20 cellular contexts compared by ENCODE assay signal in genomic region chr12:30630378-30631285, GRCh38.
DNase-seq lines count a peak whose midpoint lies in the region; ATAC-seq, FAIRE-seq and TF ChIP-seq lines count a peak whose summit lies in the region.
"Had no signal": no experiment of that assay in that cellular context is flagged by ENCODE, and none has a peak within 500 bp of the region (broad histone marks: within the 10 kb centered on the region; RNA-seq: fewer than 3 reads in every experiment).

No MANE protein-coding gene starts in this region.

- H3K4me1 ChIP-seq in GM23338 (ENCODE audit: insufficient read depth) (no peaks in the 10 kb centered on the region), Loucy (ENCODE audit: insufficient read depth, low read length, poor library complexity, severe bottlenecking) (peaks cover 7% of the 10 kb centered on the region), mesenchymal stem cell (ENCODE audit: control insufficient read depth, insufficient read depth, low read depth, low read length) (peaks cover 4% of the 10 kb centered on the region)
- H3K4me1 ChIP-seq: BLaER1 had no signal

- H3K9me2 ChIP-seq in GM23338 (ENCODE audit: insufficient read depth), result no peaks in the 10 kb centered on the region
- H3K9me2 ChIP-seq in Loucy (replicated peaks; ENCODE audit: low read depth, low read length), result no peaks in the 10 kb centered on the region

- FAIRE-seq in RCC 7860 (lab: Jason Lieb, UNC), result no peak

- no peak overlapping the region for H2AFZ ChIP-seq in GM23338
- no peak overlapping the region for H2AFZ ChIP-seq in Loucy (ENCODE audit: low read length)
- no peak overlapping the region for H2AFZ ChIP-seq in mesenchymal stem cell (ENCODE audit: low read depth, low read length)

- no peaks in the 10 kb centered on the region for H3K27me3 ChIP-seq in GM23338 (ENCODE audit: insufficient read depth)
- H3K27me3 ChIP-seq in Loucy (ENCODE audit: insufficient read depth, low read length, poor library complexity, severe bottlenecking), result no peaks in the 10 kb centered on the region
- no peaks in the 10 kb centered on the region for H3K27me3 ChIP-seq in mesenchymal stem cell (ENCODE audit: control insufficient read depth in 1 of 2, insufficient read depth in 1 of 2, low read length in 2 of 2)
- H3K27me3 ChIP-seq: BLaER1 had no signal

- H3K9ac ChIP-seq in Loucy (ENCODE audit: low read depth, low read length, poor library complexity, severe bottlenecking) (no peak overlapping the region), mesenchymal stem cell (ENCODE audit: low read length) (no peak overlapping the region)
- H3K9ac ChIP-seq: BLaER1 had no signal

- CTCF ChIA-PET in activated naive CD4-positive, alpha-beta T cell treated with anti-CD3 and anti-CD28 coated beads for 36 hours (lab: Charles Lee), result no interaction called here

- TF ChIP-seq CTCF in GM23338 (conservative IDR thresholded peaks at IDR 0.05; ENCODE audit: low read depth in 2 of 2) (no peak), Loucy (conservative IDR thresholded peaks at IDR 0.05; ENCODE audit: low read length) (no peak)

- H2BK12ac ChIP-seq in mesenchymal stem cell (ENCODE audit: low read length in 2 of 2), result no peak overlapping the region

- H3F3A ChIP-seq in GM23338 (replicated peaks; ENCODE audit: low read depth) (no peaks in the 10 kb centered on the region), Loucy (ENCODE audit: low read depth) (no peaks in the 10 kb centered on the region)

- no peak overlapping the region for H4K91ac ChIP-seq in mesenchymal stem cell (ENCODE audit: low read length)

- intact Hi-C loops in activated naive CD4-positive, alpha-beta T cell treated with anti-CD3 and anti-CD28 coated beads for 36 hours (cut with micrococcal nuclease), result no loop called here

- H3K4me2 ChIP-seq in GM23338 (no peak overlapping the region), Loucy (ENCODE audit: low read depth, low read length, poor library complexity, severe bottlenecking) (peak overlapping the region; percentile 14), mesenchymal stem cell (ENCODE audit: low read length, poor library complexity, severe bottlenecking) (no peak overlapping the region)
- H3K4me2 ChIP-seq: BLaER1 had no signal

- H3K4me3 ChIP-seq in GM23338 (no peak overlapping the region), Loucy (ENCODE audit: low read length, poor library complexity, severe bottlenecking) (no peak overlapping the region), mesenchymal stem cell (ENCODE audit: insufficient read depth in 1 of 2, low read depth in 1 of 2, low read length in 2 of 2) (no peak overlapping the region)
- H3K4me3 ChIP-seq: BLaER1, SK-N-MC had no signal

- H4K20me1 ChIP-seq in GM23338 (replicated peaks; ENCODE audit: insufficient read depth) (no peaks in the 10 kb centered on the region), Loucy (ENCODE audit: insufficient read depth, low read length, poor library complexity, severe bottlenecking) (no peaks in the 10 kb centered on the region)
- H4K20me1 ChIP-seq: BLaER1 had no signal

- H3K4ac ChIP-seq in mesenchymal stem cell (ENCODE audit: low read depth in 1 of 2, low read length in 2 of 2), result no peak overlapping the region

- H3K18ac ChIP-seq in mesenchymal stem cell (ENCODE audit: low read depth in 1 of 2, low read length in 2 of 2), result no peak overlapping the region

- H2BK5ac ChIP-seq in mesenchymal stem cell (ENCODE audit: low read depth, low read length, poor library complexity, severe bottlenecking), result peak overlapping the region; percentile 31

- H3K79me1 ChIP-seq in mesenchymal stem cell (replicated peaks; ENCODE audit: low read length, poor library complexity, severe bottlenecking), result peaks cover 6% of the 10 kb centered on the region

- H2BK15ac ChIP-seq in mesenchymal stem cell (ENCODE audit: low read depth, poor library complexity, severe bottlenecking), result no peak overlapping the region

- peaks cover 12% of the 10 kb centered on the region; the same call in 2 of the 3 replicates for H3K36me3 Mint-ChIP-seq in GM23338 (ENCODE audit: low read depth)
- H3K36me3 Mint-ChIP-seq in activated naive CD4-positive, alpha-beta T cell treated with anti-CD3 and anti-CD28 coated beads for 36 hours (ENCODE audit: low read depth), result peaks cover 28% of the 10 kb centered on the region

- H3K14ac ChIP-seq in mesenchymal stem cell (ENCODE audit: low read length in 2 of 2), result no peak overlapping the region

- H3K4me1 Mint-ChIP-seq in GM23338, result no peaks in the 10 kb centered on the region
- H3K4me1 Mint-ChIP-seq in activated naive CD4-positive, alpha-beta T cell treated with anti-CD3 and anti-CD28 coated beads for 36 hours (ENCODE audit: low read depth), result no peaks in the 10 kb centered on the region

- H2BK120ac ChIP-seq in mesenchymal stem cell (ENCODE audit: low read depth, low read length), result no peak overlapping the region

- H3K9me3 Mint-ChIP-seq in GM23338, result no peaks in the 10 kb centered on the region
- no peaks in the 10 kb centered on the region for H3K9me3 Mint-ChIP-seq in activated naive CD4-positive, alpha-beta T cell treated with anti-CD3 and anti-CD28 coated beads for 36 hours
- H3K9me3 Mint-ChIP-seq: CD4-positive, alpha-beta T cell; IgD-negative memory B cell had no signal

- H3K23ac ChIP-seq in mesenchymal stem cell (ENCODE audit: low read length in 2 of 2), result no peak overlapping the region

- no peak overlapping the region for H3K4me3 Mint-ChIP-seq in GM23338
- no peak overlapping the region for H3K4me3 Mint-ChIP-seq in activated naive CD4-positive, alpha-beta T cell treated with anti-CD3 and anti-CD28 coated beads for 36 hours
- H3K4me3 Mint-ChIP-seq: CD4-positive, alpha-beta T cell; IgD-negative memory B cell had no signal

- ATAC-seq in GM23338, result no peak
- no peak for ATAC-seq in activated CD4-positive, CD25-positive, alpha-beta regulatory T cell treated with anti-CD3 and anti-CD28 coated beads, Interleukin-2, amount 50 U/mL, for 24 hours

- H3K9me3 ChIP-seq in Loucy (ENCODE audit: insufficient read depth, low read depth, low read length) (no peaks in the 10 kb centered on the region), mesenchymal stem cell (ENCODE audit: control insufficient read depth, low read length) (no peaks in the 10 kb centered on the region)
- H3K9me3 ChIP-seq: BLaER1 had no signal

- no peak overlapping the region for H4K8ac ChIP-seq in mesenchymal stem cell (ENCODE audit: low read length)

- H3K27ac ChIP-seq in GM23338 (ENCODE audit: low read depth), result 0 out of 2 replicates have a peak overlapping the region, but pooled peaks have one; percentile 1
- H3K27ac ChIP-seq in mesenchymal stem cell (ENCODE audit: low read length, poor library complexity, severe bottlenecking), result peak overlapping the region; percentile 84
- H3K27ac ChIP-seq: BLaER1, SK-N-MC had no signal

- no peaks in the 10 kb centered on the region for H3K79me2 ChIP-seq in GM23338 (replicated peaks; ENCODE audit: insufficient read depth)
- H3K79me2 ChIP-seq in Loucy (ENCODE audit: insufficient read depth, low read length), result no peaks in the 10 kb centered on the region

- 96% methylated on average over 7 of the region's 8 CpGs for WGBS in mesenchymal stem cell

- peaks cover 6% of the 10 kb centered on the region; the same call in 1 of the 2 replicates for H3K36me3 ChIP-seq in GM23338 (ENCODE audit: insufficient read depth)
- peaks cover 41% of the 10 kb centered on the region for H3K36me3 ChIP-seq in Loucy (ENCODE audit: insufficient read depth, low read length)
- peaks cover 6 to 74% of the 10 kb centered on the region in 2 experiments for H3K36me3 ChIP-seq in mesenchymal stem cell (ENCODE audit: control insufficient read depth in 1 of 2, insufficient read depth in 2 of 2, low read depth in 1 of 2, low read length in 2 of 2)

- H2AK5ac ChIP-seq in mesenchymal stem cell (ENCODE audit: low read length, severe bottlenecking), result peak overlapping the region; percentile 77

- DNase-seq in GM23338 (ENCODE audit: low spot score) (no peak), astrocyte of the hippocampus (ENCODE audit: low read depth, low spot score) (peak; percentile 27), mesenchymal stem cell (no peak), RCC 7860 (ENCODE audit: low spot score) (no peak)
- DNase-seq in activated naive CD4-positive, alpha-beta T cell treated with anti-CD3 and anti-CD28 coated beads for 36 hours, result no peak
- DNase-seq: CD4-positive, alpha-beta T cell; COR-L47; DMS79; H7; MV-4-11; NCI-H1694 treated with DMSO at 0.1 percent for 48 hours; NCI-H2081 treated with DMSO at 0.1 percent for 48 hours; NCI-H510A; NCI-H774; SHP77 had no signal

- H3K27ac Mint-ChIP-seq in GM23338, result no peak overlapping the region
- no peak overlapping the region for H3K27ac Mint-ChIP-seq in activated naive CD4-positive, alpha-beta T cell treated with anti-CD3 and anti-CD28 coated beads for 36 hours
- H3K27ac Mint-ChIP-seq: CD4-positive, alpha-beta T cell; IgD-negative memory B cell had no signal

- no peaks in the 10 kb centered on the region for H3K27me3 Mint-ChIP-seq in GM23338 (ENCODE audit: insufficient read depth, low read depth, poor library complexity)
- H3K27me3 Mint-ChIP-seq in activated naive CD4-positive, alpha-beta T cell treated with anti-CD3 and anti-CD28 coated beads for 36 hours (ENCODE audit: low read depth), result no peaks in the 10 kb centered on the region
- H3K27me3 Mint-ChIP-seq: CD4-positive, alpha-beta T cell; IgD-negative memory B cell had no signal

TF ChIP-seq in GM23338, 12 proteins besides CTCF, POLR2A, EP300 and RAD21 (continues in another document):
- no peak for TF ChIP-seq ZNF331 (CRISPR knock-in tag; IDR thresholded peaks at IDR 0.05; ENCODE audit: low read depth)
